12 cellular contexts compared by ENCODE assay signal in the genomic region with DNA sequence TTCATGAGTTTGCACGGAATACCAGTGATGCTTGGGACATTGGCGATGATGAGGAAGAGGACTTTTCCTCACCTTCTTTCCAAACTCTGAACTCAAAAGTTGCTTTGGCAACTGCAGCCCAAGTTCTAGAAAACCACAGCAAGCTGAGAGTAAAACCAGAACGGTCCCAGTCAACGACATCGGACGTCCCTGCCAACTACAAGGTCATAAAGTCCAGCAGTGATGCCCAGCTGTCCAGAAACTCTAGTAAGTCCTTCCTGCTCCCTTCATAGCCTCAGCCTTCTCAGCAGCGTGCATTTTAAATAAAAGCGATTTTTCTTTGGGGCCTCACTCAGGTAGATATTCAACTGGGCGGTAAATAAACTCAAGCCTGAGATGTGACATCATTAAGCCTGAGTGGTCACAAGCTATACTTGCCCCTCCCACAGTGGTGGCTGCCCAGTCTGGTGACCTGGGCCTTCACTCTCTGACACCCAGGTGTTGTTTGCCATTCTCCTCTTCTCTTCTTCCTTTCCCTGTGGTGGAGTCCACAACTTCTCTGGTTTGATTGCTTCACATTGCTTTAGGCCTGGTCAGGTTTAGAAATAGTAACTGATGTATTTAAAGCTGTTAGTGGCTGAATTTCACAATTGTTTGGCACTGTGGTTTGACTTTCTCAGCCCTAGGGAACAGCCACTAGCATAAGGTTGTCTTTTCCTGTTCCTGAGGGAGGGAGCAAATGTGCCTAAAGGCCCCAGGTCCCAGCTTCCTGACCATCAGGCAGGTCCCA. TPM values are rescaled to one million over a fixed set of nuclear protein-coding genes. Genes with fewer than 3 reads are reported as not detected.
DNase-seq lines count a peak whose midpoint lies in the region; ATAC-seq and TF ChIP-seq lines count a peak whose summit lies in the region.
"Had no signal": no experiment of that assay in that cellular context is flagged by ENCODE, and none has a peak within 500 bp of the region (broad histone marks: within the 10 kb centered on the region; RNA-seq: fewer than 3 reads in every experiment).

No MANE protein-coding gene starts in this region.

- no peak for TF ChIP-seq POLR2A in transverse colon (IDR thresholded peaks at IDR 0.05)

- peak; percentile 38 for ATAC-seq in esophagus mucosa
- no peak for ATAC-seq in HG03469 (IDR thresholded peaks at IDR 0.05; ENCODE audit: unreplicated experiment)
- ATAC-seq: SK-N-SH treated with all-trans-retinoic acid at 6 μM for 48 hours had no signal

- H3K36me3 ChIP-seq in neutrophil: peaks cover 22% of the 10 kb centered on the region
- peaks cover 0 to 7% (median under 1%) of the 10 kb centered on the region in 4 donors for H3K36me3 ChIP-seq in transverse colon
- H3K36me3 ChIP-seq: uterus had no signal

- H3K27me3 ChIP-seq in neutrophil (no peaks in the 10 kb centered on the region), transverse colon (no peaks in the 10 kb centered on the region)
- H3K27me3 ChIP-seq: uterus had no signal

- H3K4me1 ChIP-seq in neutrophil (ENCODE audit: control insufficient read depth in 1 of 2, insufficient read depth in 1 of 2, low read depth in 1 of 2, low read length in 1 of 2): peaks cover 69 to 70% of the 10 kb centered on the region in 2 experiments
- H3K4me1 ChIP-seq in transverse colon: peaks cover 0 to 13% (median 6%) of the 10 kb centered on the region in 4 donors
- H3K4me1 ChIP-seq: uterus had no signal

- 90 to 100% methylated on average over 1 to 9 of the region's 9 CpGs for WGBS in transverse colon (ENCODE audit: low coverage in 1 of 2), 2 donors

- no peak for TF ChIP-seq CTCF in neutrophil (IDR thresholded peaks at IDR 0.05)
- no peak for TF ChIP-seq CTCF in transverse colon (IDR thresholded peaks at IDR 0.05)

- H3K4me3 ChIP-seq in neutrophil (ENCODE audit: low read depth in 1 of 2, low read length in 1 of 2) (no peak overlapping the region), transverse colon (no peak overlapping the region)
- H3K4me3 ChIP-seq: uterus had no signal

- H3K27ac ChIP-seq in neutrophil: peak overlapping the region; percentile 76
- H3K27ac ChIP-seq in transverse colon: no peak overlapping the region

- intact Hi-C loops in transverse colon (cut with DNase I; ENCODE audit: low total_unique reads): no loop called here

- in situ Hi-C loops in transverse colon (cut with MboI; ENCODE audit: low pct_ligation_motif_present in 1 of 4, low pct_unique_long_range_greater_than_20kb in 1 of 4, low sequenced_read_pairs in 3 of 4): no loop called here

- no peak for TF ChIP-seq EP300 in transverse colon (IDR thresholded peaks at IDR 0.05; ENCODE audit: low read depth)

- H3K9me3 ChIP-seq in neutrophil: no peaks in the 10 kb centered on the region
- no peaks in the 10 kb centered on the region for H3K9me3 ChIP-seq in transverse colon
- H3K9me3 ChIP-seq: uterus had no signal

- peak; percentile 70 for DNase-seq in EH (ENCODE audit: low read depth)
- DNase-seq in NOMO-1 treated with dmso at 0.1 percent for 144 hours (lab: John Stamatoyannopoulos, UW; ENCODE audit: unreplicated experiment): peak; percentile 76
- DNase-seq in midbrain (lab: John Stamatoyannopoulos, UW): no peak
- no peak for DNase-seq in transverse colon
- no peak for DNase-seq in anterior cingulate cortex (lab: John Stamatoyannopoulos, UW)
- DNase-seq: activated T-cell treated with anti-CD3 and anti-CD28 coated beads, Interleukin-2, amount 50 U/mL, for 1 hour; cortex of kidney; uterus had no signal

RNA-seq across cellular contexts. Expression of a gene that starts 21.6 kb away (rescaled TPM):
- total RNA-seq in esophagus mucosa (0.84 TPM), transverse colon (1 to 10 TPM in 2 of 4 donors, under 1 TPM in 1, not detected in 1; 0.41 to 1.4 (median 1.1) TPM)

RNA-seq across cellular contexts. Expression of a gene that starts 22.0 kb away (rescaled TPM):
- 10.0 TPM for total RNA-seq in esophagus mucosa
- total RNA-seq in transverse colon: 10 to 100 TPM in 3 of 4 donors, 1 to 10 TPM in 1; 9.0 to 15.7 (median 12.6) TPM

Comparison
In these comparisons a context has a peak if more than half of its experiments do, and no peak if none do; other contexts are left out.
1. DNase-seq: peak in EH (single experiment) and NOMO-1 treated with dmso at 0.1 percent for 144 hours (single experiment); none in midbrain (single experiment), transverse colon (single experiment) and anterior cingulate cortex (0 of 58).